In genomic region chr18:77058186-77058847, GRCh38 we compare ENCODE assay signal across 15 cellular contexts.
A peak's percentile ranks its signal among the peaks of the same experiment; 100 is the strongest.
DNase-seq lines count a peak whose midpoint lies in the region; ATAC-seq and TF ChIP-seq lines count a peak whose summit lies in the region.
"Had no signal": no experiment of that assay in that cellular context is flagged by ENCODE, and none has a peak within 500 bp of the region (broad histone marks: within the 10 kb centered on the region; RNA-seq: fewer than 3 reads in every experiment).

No MANE protein-coding gene starts in this region.

- H2AK5ac ChIP-seq in neuronal stem cell (ENCODE audit: low read depth, low read length) = no peak overlapping the region

- H3K27me3 ChIP-seq in Peyer's patch (no peaks in the 10 kb centered on the region), neuronal stem cell (ENCODE audit: control insufficient read depth in 3 of 3, insufficient read depth in 3 of 3, low read depth in 1 of 3, low read length in 3 of 3) (peaks cover 0 to 3% (median 0%) of the 10 kb centered on the region in 3 experiments), thyroid gland (no peaks in the 10 kb centered on the region)

- TF ChIP-seq POLR2A in Peyer's patch (IDR thresholded peaks at IDR 0.05) = no peak
- TF ChIP-seq POLR2A in thyroid gland (IDR thresholded peaks at IDR 0.05) = no peak

- WGBS in neuronal stem cell (ENCODE audit: extremely low coverage in 2 of 2, insufficient read length in 2 of 2, insufficient replicate concordance in 1 of 2), 2 donors = no CpG with 5 or more reads among the region's 39 CpGs
- whole genome bisulfite sequencing in thyroid gland, 2 donors = 73 to 79% methylated on average over 4 to 24 of the region's 39 CpGs

- DNase-seq in Peyer's patch (peak in 1 of 3 donors; percentile 23), fibroblast of peridontal ligament (ENCODE audit: extremely low read depth) (peak; percentile 42), neuronal stem cell (ENCODE audit: low spot score) (no peak), thyroid gland (no peak), NCI-H2107 (lab: John Stamatoyannopoulos, UW) (no peak), left lobe of liver (ENCODE audit: low spot score) (no peak)
- DNase-seq in activated T-helper 2 cell treated with anti-CD3 and anti-CD28 coated beads, Interferon-gamma antibody, Interleukin-2, Interleukin-4, amounts not matched to agents 10 μg/mL and 5 μg/mL and 100 μg/mL, durations not matched to agents 14 hours and 24 hours and 36 hours (ENCODE audit: low spot score) = no peak
- DNase-seq: activated CD8-positive, alpha-beta memory T cell treated with anti-CD3 and anti-CD28 coated beads, Interleukin-2, amount 50 U/mL, for 48 hours; NCI-H2171; WERI-Rb-1 had no signal

- H2BK120ac ChIP-seq in neuronal stem cell (ENCODE audit: low read depth, low read length) = no peak overlapping the region

- H3K79me1 ChIP-seq in neuronal stem cell (ENCODE audit: low read depth, low read length) = no peaks in the 10 kb centered on the region

- no peak overlapping the region for H3K4me2 ChIP-seq in neuronal stem cell (ENCODE audit: insufficient read depth, low read length, poor library complexity, severe bottlenecking)

- H3K4me1 ChIP-seq in Peyer's patch = peaks cover 23 to 72% (median 60%) of the 10 kb centered on the region in 4 donors
- H3K4me1 ChIP-seq in neuronal stem cell (ENCODE audit: control insufficient read depth in 2 of 2, insufficient read depth in 1 of 2, low read depth in 1 of 2, low read length in 2 of 2) = peaks cover 17 to 25% of the 10 kb centered on the region in 2 donors
- peaks cover 44 to 57% of the 10 kb centered on the region in 2 donors for H3K4me1 ChIP-seq in thyroid gland

- no peak overlapping the region for H3K14ac ChIP-seq in neuronal stem cell (ENCODE audit: low read length)

- H3K18ac ChIP-seq in neuronal stem cell (ENCODE audit: low read length) = peak overlapping the region; percentile 35

- H3K9ac ChIP-seq in neuronal stem cell (ENCODE audit: low read depth, low read length, poor library complexity) = no peak overlapping the region

- no peak overlapping the region for H4K8ac ChIP-seq in neuronal stem cell (ENCODE audit: low read depth, low read length)

- no peaks in the 10 kb centered on the region for H3K9me3 Mint-ChIP-seq in activated T-helper 2 cell treated with anti-CD3 and anti-CD28 coated beads, Interferon-gamma antibody, Interleukin-2, Interleukin-4, amounts not matched to agents 10 μg/mL and 5 μg/mL and 100 μg/mL, durations not matched to agents 14 hours and 24 hours and 36 hours
- H3K9me3 Mint-ChIP-seq: activated naive CD4-positive, alpha-beta T cell treated with anti-CD3 and anti-CD28 coated beads, Interleukin-2, amount 50 U/mL, for 24 hours; central memory CD8-positive, alpha-beta T cell had no signal

- H3K36me3 ChIP-seq in Peyer's patch (peaks cover 0 to 3% (median 0%) of the 10 kb centered on the region in 3 donors), neuronal stem cell (replicated peaks in 1 of 2; ENCODE audit: control insufficient read depth in 2 of 2, insufficient read depth in 2 of 2, low read length in 2 of 2) (no peaks in the 10 kb centered on the region), thyroid gland (no peaks in the 10 kb centered on the region)
- H3K36me3 ChIP-seq: WERI-Rb-1 had no signal

- H3K27ac ChIP-seq in Peyer's patch (peak overlapping the region; percentile 34 to 66 (median 64)), neuronal stem cell (replicated peaks; ENCODE audit: low read length) (no peak overlapping the region), thyroid gland (peak overlapping the region in 2 of 3 donors; percentile 41 to 51)
- H3K27ac ChIP-seq: C4-2B, WERI-Rb-1 had no signal

- H3K4me3 ChIP-seq in Peyer's patch (no peak overlapping the region), neuronal stem cell (ENCODE audit: low read length in 2 of 2) (no peak overlapping the region), thyroid gland (replicated peaks in 1 of 3) (no peak overlapping the region)

- H3K9me3 ChIP-seq in Peyer's patch = no peaks in the 10 kb centered on the region
- H3K9me3 ChIP-seq in neuronal stem cell (replicated peaks in 1 of 2; ENCODE audit: control insufficient read depth in 2 of 2, insufficient read depth in 1 of 2, low read depth in 1 of 2, low read length in 2 of 2) = no peaks in the 10 kb centered on the region
- no peaks in the 10 kb centered on the region for H3K9me3 ChIP-seq in thyroid gland

- H3K27me3 Mint-ChIP-seq in activated T-helper 2 cell treated with anti-CD3 and anti-CD28 coated beads, Interferon-gamma antibody, Interleukin-2, Interleukin-4, amounts not matched to agents 10 μg/mL and 5 μg/mL and 100 μg/mL, durations not matched to agents 14 hours and 24 hours and 36 hours (ENCODE audit: low read depth) = no peaks in the 10 kb centered on the region
- H3K27me3 Mint-ChIP-seq: activated naive CD4-positive, alpha-beta T cell treated with anti-CD3 and anti-CD28 coated beads, Interleukin-2, amount 50 U/mL, for 24 hours; central memory CD8-positive, alpha-beta T cell had no signal

- no peak overlapping the region for H3K4ac ChIP-seq in neuronal stem cell (ENCODE audit: low read length)

- no peak overlapping the region for H2BK5ac ChIP-seq in neuronal stem cell (ENCODE audit: low read length)

- no peak overlapping the region for H2BK12ac ChIP-seq in neuronal stem cell (ENCODE audit: low read length)

- no peak overlapping the region for H4K91ac ChIP-seq in neuronal stem cell (ENCODE audit: low read depth, low read length, poor library complexity)

- TF ChIP-seq CTCF in Peyer's patch (IDR thresholded peaks at IDR 0.05) (no peak), thyroid gland (IDR thresholded peaks at IDR 0.05) (no peak)

- H3K4me3 Mint-ChIP-seq in activated T-helper 2 cell treated with anti-CD3 and anti-CD28 coated beads, Interferon-gamma antibody, Interleukin-2, Interleukin-4, amounts not matched to agents 10 μg/mL and 5 μg/mL and 100 μg/mL, durations not matched to agents 14 hours and 24 hours and 36 hours (ENCODE audit: low read depth) = no peak overlapping the region
- H3K4me3 Mint-ChIP-seq: activated naive CD4-positive, alpha-beta T cell treated with anti-CD3 and anti-CD28 coated beads, Interleukin-2, amount 50 U/mL, for 24 hours had no signal

- H2AFZ ChIP-seq in neuronal stem cell (ENCODE audit: low read length) = no peak overlapping the region

- H3K27ac Mint-ChIP-seq in activated T-helper 2 cell treated with anti-CD3 and anti-CD28 coated beads, Interferon-gamma antibody, Interleukin-2, Interleukin-4, amounts not matched to agents 10 μg/mL and 5 μg/mL and 100 μg/mL, durations not matched to agents 14 hours and 24 hours and 36 hours = no peak overlapping the region

- no peak overlapping the region for H3K23ac ChIP-seq in neuronal stem cell (ENCODE audit: low read depth, low read length, poor library complexity)

- peaks cover 82% of the 10 kb centered on the region for H3K4me1 Mint-ChIP-seq in activated T-helper 2 cell treated with anti-CD3 and anti-CD28 coated beads, Interferon-gamma antibody, Interleukin-2, Interleukin-4, amounts not matched to agents 10 μg/mL and 5 μg/mL and 100 μg/mL, durations not matched to agents 14 hours and 24 hours and 36 hours (ENCODE audit: low read depth)

- H3K36me3 Mint-ChIP-seq in activated T-helper 2 cell treated with anti-CD3 and anti-CD28 coated beads, Interferon-gamma antibody, Interleukin-2, Interleukin-4, amounts not matched to agents 10 μg/mL and 5 μg/mL and 100 μg/mL, durations not matched to agents 14 hours and 24 hours and 36 hours (ENCODE audit: low read depth) = peaks cover 41% of the 10 kb centered on the region

- intact Hi-C loops in thyroid gland (cut with DNase I) = loop anchor here (5.0 kb wide), 1 partner anchor 51 kb away; no protein-coding TSS in a partner anchor
- intact Hi-C loops in activated T-helper 2 cell treated with anti-CD3 and anti-CD28 coated beads, Interferon-gamma antibody, Interleukin-2, Interleukin-4, amounts not matched to agents 10 μg/mL and 5 μg/mL and 100 μg/mL, durations not matched to agents 14 hours and 24 hours and 36 hours (cut with micrococcal nuclease) = loop anchor here (5.0 kb wide), 2 partner anchors 154 to 599 kb away; no protein-coding TSS in a partner anchor

- H2BK15ac ChIP-seq in neuronal stem cell (ENCODE audit: low read length) = peak overlapping the region; percentile 40

- ATAC-seq in GM18861 (IDR thresholded peaks at IDR 0.05; ENCODE audit: unreplicated experiment) = no peak
- ATAC-seq in left lobe of liver = no peak
- ATAC-seq: SK-N-SH treated with all-trans-retinoic acid at 6 μM for 48 hours had no signal
